Comparison of ENCODE assay signal across 17 cellular contexts in the genomic region with DNA sequence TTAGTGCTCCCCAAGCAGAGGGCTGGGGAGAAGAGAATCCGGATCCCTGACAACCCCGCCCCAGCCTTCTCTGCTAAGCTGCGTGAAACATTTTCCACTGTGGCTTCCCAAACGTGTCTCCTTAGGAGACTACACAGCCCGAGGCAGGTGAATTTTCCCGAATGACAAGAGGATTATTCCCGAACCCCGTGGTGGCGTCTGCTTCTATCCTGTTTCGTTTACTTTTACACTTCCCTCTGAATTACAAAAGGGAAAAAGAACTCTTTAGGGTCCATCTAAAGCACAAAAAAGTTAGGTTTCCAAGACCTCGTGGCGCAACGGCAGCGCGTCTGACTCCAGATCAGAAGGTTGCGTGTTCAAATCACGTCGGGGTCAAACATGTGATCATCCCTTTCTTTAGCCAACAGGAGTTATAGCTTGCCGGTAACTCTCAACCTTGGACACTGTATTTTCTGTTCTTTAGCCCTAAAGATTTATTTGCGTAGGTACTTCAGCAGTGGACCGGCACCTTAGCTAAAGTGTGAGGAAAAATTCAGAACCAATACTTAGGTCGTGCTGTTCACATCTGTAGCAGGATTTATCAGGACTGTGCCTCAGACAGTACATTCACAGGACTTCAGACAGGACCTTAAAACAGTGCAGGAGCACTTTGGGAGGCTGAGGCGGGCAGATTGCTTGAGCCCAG. TPM values are rescaled to one million over a fixed set of nuclear protein-coding genes. Genes with fewer than 3 reads are reported as not detected.
DNase-seq lines count a peak whose midpoint lies in the region; ATAC-seq lines count a peak whose summit lies in the region.
"Had no signal": no experiment of that assay in that cellular context is flagged by ENCODE, and none has a peak within 500 bp of the region (broad histone marks: within the 10 kb centered on the region; RNA-seq: fewer than 3 reads in every experiment).

No MANE protein-coding gene starts in this region.

- 42% methylated on average over 23 of the region's 23 CpGs for WGBS in urinary bladder

- peak overlapping the region; percentile 24 for H3K4me3 ChIP-seq in iPS-18c (ENCODE audit: insufficient read depth, low read depth, low read length)
- H3K4me3 ChIP-seq in urinary bladder (ENCODE audit: low read depth, low read length) = peak overlapping the region; percentile 7

- H3K9me3 Mint-ChIP-seq in activated T-helper 1 cell treated with anti-CD3 and anti-CD28 coated beads, Interleukin-12 subunit alpha, Interleukin-12 subunit beta, Interleukin-2, Interleukin-4 antibody, amounts not matched to agents 30 ng/mL and 10 ng/mL and 1 ng/mL, durations not matched to agents 14 hours and 24 hours and 36 hours = no peaks in the 10 kb centered on the region
- H3K9me3 Mint-ChIP-seq: activated CD4-positive, alpha-beta memory T cell treated with anti-CD3 and anti-CD28 coated beads, Interleukin-2, amount 10 ng/mL, durations not matched to agents 7 days and 5 days; activated naive CD4-positive, alpha-beta T cell treated with anti-CD3 and anti-CD28 coated beads, Interleukin-2, amount 50 U/mL, for 24 hours; stimulated activated memory B cell treated with anti-CD40 and anti-IgM and Interleukin-4, amounts not matched to agents 10 μg/mL and 1 μg/mL and 100 μg/mL, for 72 hours had no signal

- peaks cover 1% of the 10 kb centered on the region for H3K27me3 Mint-ChIP-seq in activated T-helper 1 cell treated with anti-CD3 and anti-CD28 coated beads, Interleukin-12 subunit alpha, Interleukin-12 subunit beta, Interleukin-2, Interleukin-4 antibody, amounts not matched to agents 30 ng/mL and 10 ng/mL and 1 ng/mL, durations not matched to agents 14 hours and 24 hours and 36 hours (ENCODE audit: insufficient read depth)
- H3K27me3 Mint-ChIP-seq: activated naive CD4-positive, alpha-beta T cell treated with anti-CD3 and anti-CD28 coated beads, Interleukin-2, amount 50 U/mL, for 24 hours; stimulated activated memory B cell treated with anti-CD40 and anti-IgM and Interleukin-4, amounts not matched to agents 10 μg/mL and 1 μg/mL and 100 μg/mL, for 72 hours had no signal

- intact Hi-C loops in left cardiac atrium (cut with DNase I) (no loop called here), Right ventricle myocardium superior (cut with DNase I) (no loop called here)
- intact Hi-C loops in activated T-helper 1 cell treated with anti-CD3 and anti-CD28 coated beads, Interleukin-12 subunit alpha, Interleukin-12 subunit beta, Interleukin-2, Interleukin-4 antibody, amounts not matched to agents 30 ng/mL and 10 ng/mL and 1 ng/mL, durations not matched to agents 14 hours and 24 hours and 36 hours (cut with micrococcal nuclease) = loop anchor here (10.0 kb wide), 1 partner anchor 365 kb away; no protein-coding TSS in a partner anchor

- no peak overlapping the region for H3K27ac Mint-ChIP-seq in activated T-helper 1 cell treated with anti-CD3 and anti-CD28 coated beads, Interleukin-12 subunit alpha, Interleukin-12 subunit beta, Interleukin-2, Interleukin-4 antibody, amounts not matched to agents 30 ng/mL and 10 ng/mL and 1 ng/mL, durations not matched to agents 14 hours and 24 hours and 36 hours
- H3K27ac Mint-ChIP-seq: activated CD4-positive, alpha-beta memory T cell treated with anti-CD3 and anti-CD28 coated beads, Interleukin-2, amount 10 ng/mL, durations not matched to agents 7 days and 5 days; activated naive CD4-positive, alpha-beta T cell treated with anti-CD3 and anti-CD28 coated beads, Interleukin-2, amount 50 U/mL, for 24 hours; stimulated activated memory B cell treated with anti-CD40 and anti-IgM and Interleukin-4, amounts not matched to agents 10 μg/mL and 1 μg/mL and 100 μg/mL, for 72 hours had no signal

- H3K4me1 ChIP-seq in urinary bladder (ENCODE audit: insufficient read depth) = no peaks in the 10 kb centered on the region

- H3K4me3 Mint-ChIP-seq in activated T-helper 1 cell treated with anti-CD3 and anti-CD28 coated beads, Interleukin-12 subunit alpha, Interleukin-12 subunit beta, Interleukin-2, Interleukin-4 antibody, amounts not matched to agents 30 ng/mL and 10 ng/mL and 1 ng/mL, durations not matched to agents 14 hours and 24 hours and 36 hours = peak overlapping the region; percentile 56
- H3K4me3 Mint-ChIP-seq: activated CD4-positive, alpha-beta memory T cell treated with anti-CD3 and anti-CD28 coated beads, Interleukin-2, amount 10 ng/mL, durations not matched to agents 7 days and 5 days; activated naive CD4-positive, alpha-beta T cell treated with anti-CD3 and anti-CD28 coated beads, Interleukin-2, amount 50 U/mL, for 24 hours; stimulated activated memory B cell treated with anti-CD40 and anti-IgM and Interleukin-4, amounts not matched to agents 10 μg/mL and 1 μg/mL and 100 μg/mL, for 72 hours had no signal

- H3K4me1 Mint-ChIP-seq in activated T-helper 1 cell treated with anti-CD3 and anti-CD28 coated beads, Interleukin-12 subunit alpha, Interleukin-12 subunit beta, Interleukin-2, Interleukin-4 antibody, amounts not matched to agents 30 ng/mL and 10 ng/mL and 1 ng/mL, durations not matched to agents 14 hours and 24 hours and 36 hours (ENCODE audit: low read depth) = peaks cover 25% of the 10 kb centered on the region

- no peaks in the 10 kb centered on the region for H3K36me3 ChIP-seq in urinary bladder (ENCODE audit: insufficient read depth)

- ATAC-seq in left cardiac atrium (no peak), Right ventricle myocardium superior (ENCODE audit: poor library complexity) (no peak), HG03039 (IDR thresholded peaks at IDR 0.05; ENCODE audit: unreplicated experiment) (no peak)
- ATAC-seq: stimulated activated memory B cell treated with anti-CD40 and anti-IgM and Interleukin-4, amounts not matched to agents 10 μg/mL and 1 μg/mL and 100 μg/mL, for 72 hours had no signal

- peaks cover 15% of the 10 kb centered on the region for H3K36me3 Mint-ChIP-seq in activated T-helper 1 cell treated with anti-CD3 and anti-CD28 coated beads, Interleukin-12 subunit alpha, Interleukin-12 subunit beta, Interleukin-2, Interleukin-4 antibody, amounts not matched to agents 30 ng/mL and 10 ng/mL and 1 ng/mL, durations not matched to agents 14 hours and 24 hours and 36 hours (ENCODE audit: low read depth)
- H3K36me3 Mint-ChIP-seq: activated naive CD4-positive, alpha-beta T cell treated with anti-CD3 and anti-CD28 coated beads, Interleukin-2, amount 50 U/mL, for 24 hours; stimulated activated memory B cell treated with anti-CD40 and anti-IgM and Interleukin-4, amounts not matched to agents 10 μg/mL and 1 μg/mL and 100 μg/mL, for 72 hours had no signal

- no peaks in the 10 kb centered on the region for H3K9me3 ChIP-seq in iPS-18c (ENCODE audit: control insufficient read depth, insufficient read depth, low read length)

- DNase-seq in left cardiac atrium (peak; percentile 13), Right ventricle myocardium superior (no peak), NCI-H1417 treated with DMSO at 0.1 percent for 48 hours (lab: John Stamatoyannopoulos, UW) (no peak), COLO668 (lab: John Stamatoyannopoulos, UW; ENCODE audit: unreplicated experiment) (no peak)
- no peak for DNase-seq in activated T-helper 1 cell treated with anti-CD3 and anti-CD28 coated beads, Interleukin-12 subunit alpha, Interleukin-12 subunit beta, Interleukin-2, Interleukin-4 antibody, amounts not matched to agents 30 ng/mL and 10 ng/mL and 1 ng/mL, durations not matched to agents 14 hours and 24 hours and 36 hours (ENCODE audit: low spot score)
- DNase-seq: activated CD4-positive, alpha-beta memory T cell treated with anti-CD3 and anti-CD28 coated beads, Interleukin-2, amount 10 ng/mL, durations not matched to agents 7 days and 5 days; caudate nucleus; DMS79; NCI-H1436 treated with DMSO at 0.1 percent for 48 hours; NCI-H524; stimulated activated CD4-positive, alpha-beta T cell treated with anti-CD3 and anti-CD28 coated beads, Interleukin-4, amount 100 ng/mL, for 24 hours; T-helper 9 cell had no signal

- no peak overlapping the region for H3K27ac ChIP-seq in urinary bladder (ENCODE audit: low read depth)

RNA-seq across cellular contexts. Expression of gene ZNF789, which starts 3.2 kb away (rescaled TPM):
- total RNA-seq in left cardiac atrium (1 to 10 TPM; 2.9 to 3.2 TPM), Right ventricle myocardium superior (3.4 TPM), urinary bladder (22.2 TPM)
- 19.6 and 22.4 TPM in 2 replicates for total RNA-seq in activated T-helper 1 cell treated with anti-CD3 and anti-CD28 coated beads, Interleukin-12 subunit alpha, Interleukin-12 subunit beta, Interleukin-2, Interleukin-4 antibody, amounts not matched to agents 30 ng/mL and 10 ng/mL and 1 ng/mL, durations not matched to agents 14 hours and 24 hours and 36 hours
- 5.1 TPM for polyA plus RNA-seq in urinary bladder

RNA-seq across cellular contexts. Expression of gene ATP5MF, which starts 3.6 kb away (rescaled TPM):
- 100 to 1,000 TPM; 617 to 633 TPM for total RNA-seq in left cardiac atrium
- 900 TPM for total RNA-seq in Right ventricle myocardium superior
- 392 and 397 TPM in 2 replicates for total RNA-seq in activated T-helper 1 cell treated with anti-CD3 and anti-CD28 coated beads, Interleukin-12 subunit alpha, Interleukin-12 subunit beta, Interleukin-2, Interleukin-4 antibody, amounts not matched to agents 30 ng/mL and 10 ng/mL and 1 ng/mL, durations not matched to agents 14 hours and 24 hours and 36 hours
- 175 TPM for total RNA-seq in urinary bladder
- 492 TPM for polyA plus RNA-seq in urinary bladder

RNA-seq across cellular contexts. Expression of gene ZNF394, which starts 30.6 kb away (rescaled TPM):
- 10 to 100 TPM; 17.3 to 19.6 TPM for total RNA-seq in left cardiac atrium
- total RNA-seq in Right ventricle myocardium superior = 15.8 TPM
- total RNA-seq in activated T-helper 1 cell treated with anti-CD3 and anti-CD28 coated beads, Interleukin-12 subunit alpha, Interleukin-12 subunit beta, Interleukin-2, Interleukin-4 antibody, amounts not matched to agents 30 ng/mL and 10 ng/mL and 1 ng/mL, durations not matched to agents 14 hours and 24 hours and 36 hours = 38.3 and 40.8 TPM in 2 replicates
- total RNA-seq in urinary bladder = 38.8 TPM
- polyA plus RNA-seq in urinary bladder = 17.3 TPM

RNA-seq across cellular contexts. Expression of gene CPSF4, which starts 30.8 kb away (rescaled TPM):
- total RNA-seq in left cardiac atrium (10 to 100 TPM; 18.2 to 18.8 TPM), Right ventricle myocardium superior (19.9 TPM), urinary bladder (15.6 TPM)
- total RNA-seq in activated T-helper 1 cell treated with anti-CD3 and anti-CD28 coated beads, Interleukin-12 subunit alpha, Interleukin-12 subunit beta, Interleukin-2, Interleukin-4 antibody, amounts not matched to agents 30 ng/mL and 10 ng/mL and 1 ng/mL, durations not matched to agents 14 hours and 24 hours and 36 hours = 92.3 and 93.2 TPM in 2 replicates
- 26.4 TPM for polyA plus RNA-seq in urinary bladder

RNA-seq across cellular contexts. Expression of gene PTCD1, which starts 30.9 kb away (rescaled TPM):
- 1 to 10 TPM; 2.6 to 2.8 TPM for total RNA-seq in left cardiac atrium
- 3.0 TPM for total RNA-seq in Right ventricle myocardium superior
- 13.7 and 16.0 TPM in 2 replicates for total RNA-seq in activated T-helper 1 cell treated with anti-CD3 and anti-CD28 coated beads, Interleukin-12 subunit alpha, Interleukin-12 subunit beta, Interleukin-2, Interleukin-4 antibody, amounts not matched to agents 30 ng/mL and 10 ng/mL and 1 ng/mL, durations not matched to agents 14 hours and 24 hours and 36 hours
- total RNA-seq in urinary bladder = 4.3 TPM
- polyA plus RNA-seq in urinary bladder = 5.8 TPM
